Comparison of ENCODE assay signal across 8 cellular contexts in genomic region chr11:67120456-67120855, GRCh38. TPM values are rescaled to one million over a fixed set of nuclear protein-coding genes. Genes with fewer than 3 reads are reported as not detected.
A peak's percentile ranks its signal among the peaks of the same experiment; 100 is the strongest.
DNase-seq lines count a peak whose midpoint lies in the region; ATAC-seq and TF ChIP-seq lines count a peak whose summit lies in the region.

No MANE protein-coding gene starts in this region.

- TF ChIP-seq CTCF in esophagus muscularis mucosa (IDR thresholded peaks at IDR 0.05) = no peak

- ATAC-seq in GM19467 (IDR thresholded peaks at IDR 0.05; ENCODE audit: unreplicated experiment) (no peak), HG02870 (IDR thresholded peaks at IDR 0.05; ENCODE audit: unreplicated experiment) (no peak)

- H3K27ac ChIP-seq in esophagus muscularis mucosa (replicated peaks in 1 of 4) = peak overlapping the region; percentile 99

- H3K9me3 ChIP-seq in esophagus muscularis mucosa = no peaks in the 10 kb centered on the region

- TF ChIP-seq POLR2A in esophagus muscularis mucosa (IDR thresholded peaks at IDR 0.05; ENCODE audit: low read depth) = no peak

- no peaks in the 10 kb centered on the region for H3K36me3 ChIP-seq in esophagus muscularis mucosa

- 0% methylated on average over 12 of the region's 12 CpGs for WGBS in esophagus muscularis mucosa

- no peaks in the 10 kb centered on the region for H3K27me3 ChIP-seq in esophagus muscularis mucosa

- peak overlapping the region; percentile 94 to 100 (median 98) for H3K4me3 ChIP-seq in esophagus muscularis mucosa

- TF ChIP-seq EP300 in esophagus muscularis mucosa (IDR thresholded peaks at IDR 0.05) = no peak

- intact Hi-C loops in esophagus muscularis mucosa (cut with DNase I) = no loop called here

- peaks cover 27 to 66% (median 54%) of the 10 kb centered on the region in 4 donors for H3K4me1 ChIP-seq in esophagus muscularis mucosa

- peak; percentile 19 for DNase-seq in ELR (ENCODE audit: low read depth)
- DNase-seq in RKO (ENCODE audit: low spot score) = peak; percentile 21
- no peak for DNase-seq in esophagus muscularis mucosa (ENCODE audit: extremely low spot score)
- peak; percentile 27 for DNase-seq in pons (ENCODE audit: low spot score)
- no peak for DNase-seq in NCI-H1048 (lab: John Stamatoyannopoulos, UW)
- no peak for DNase-seq in HK-2 (ENCODE audit: unreplicated experiment)

RNA-seq across cellular contexts. Expression of gene KDM2A, which starts 1.4 kb away (rescaled TPM):
- total RNA-seq in esophagus muscularis mucosa = 10 to 100 TPM; 44.9 to 69.5 (median 51.4) TPM

Comparison
In these comparisons a context has a peak if more than half of its experiments do, and no peak if none do; other contexts are left out.
1. DNase-seq: peak in ELR (single experiment), RKO (single experiment) and pons (single experiment); none in esophagus muscularis mucosa (single experiment), NCI-H1048 (single experiment) and HK-2 (single experiment).